34 cellular contexts compared by ENCODE assay signal in genomic region chr19:28046932-28047331, GRCh38.
"Had no signal": no experiment of that assay in that cellular context is flagged by ENCODE, and none has a peak within 500 bp of the region (broad histone marks: within the 10 kb centered on the region; RNA-seq: fewer than 3 reads in every experiment).

No MANE protein-coding gene starts in this region.

- H3K9ac ChIP-seq: KMS-11 had no signal

- H3K9me3 ChIP-seq: MG63 had no signal

- H3K36me3 ChIP-seq: MG63 had no signal

- H3K27ac ChIP-seq: KMS-11 had no signal

- H3K27me3 ChIP-seq: MG63 had no signal

- H3K4me2 ChIP-seq: KMS-11 had no signal

- H3K4me3 ChIP-seq: MG63 had no signal

- DNase-seq: Kasumi-1, KG1, MG63, MM.1S, MV-4-11, NCI-H1048, NCI-H1092, NCI-H1092 treated with DMSO at 0.1 percent for 48 hours, NCI-H1105, NCI-H1105 treated with DMSO at 0.1 percent for 48 hours, NCI-H1417, NCI-H1417 treated with DMSO at 0.1 percent for 48 hours, NCI-H1436, NCI-H1436 treated with DMSO at 0.1 percent for 48 hours, NCI-H146, NCI-H1694, NCI-H1694 treated with DMSO at 0.1 percent for 48 hours, NCI-H187, NCI-H187 treated with DMSO at 0.1 percent for 48 hours, NCI-H1930, NCI-H2029, NCI-H2029 treated with DMSO at 0.1 percent for 48 hours, NCI-H2081, NCI-H2081 treated with DMSO at 0.1 percent for 48 hours, NCI-H2107, NCI-H2171, NCI-H2171 treated with DMSO at 0.1 percent for 48 hours, NCI-H2227 treated with DMSO at 0.1 percent for 48 hours, NCI-H226, NCI-H345, NCI-H446, NCI-H446 treated with DMSO at 0.1 percent for 48 hours, NCI-H510A had no signal
